In genomic region chr18:7645756-7646155, GRCh38 we compare ENCODE assay signal across 26 cellular contexts.
DNase-seq lines count a peak whose midpoint lies in the region; ATAC-seq and TF ChIP-seq lines count a peak whose summit lies in the region.
"Had no signal": no experiment of that assay in that cellular context is flagged by ENCODE, and none has a peak within 500 bp of the region (broad histone marks: within the 10 kb centered on the region; RNA-seq: fewer than 3 reads in every experiment).

No MANE protein-coding gene starts in this region.

- H2AFZ ChIP-seq in GM23338: 0 out of 2 replicates have a peak overlapping the region, but pooled peaks have one; percentile 13

- H3K4me1 ChIP-seq in GM23338 (ENCODE audit: insufficient read depth) (peaks cover 7% of the 10 kb centered on the region; the same call in 1 of the 2 replicates), RWPE2 (ENCODE audit: insufficient read depth, poor library complexity, severe bottlenecking) (no peaks in the 10 kb centered on the region)
- H3K4me1 ChIP-seq: suprapubic skin had no signal

- H3K79me2 ChIP-seq in GM23338 (replicated peaks; ENCODE audit: insufficient read depth): no peaks in the 10 kb centered on the region

- H3K27me3 Mint-ChIP-seq in GM23338 (ENCODE audit: insufficient read depth, low read depth, poor library complexity): no peaks in the 10 kb centered on the region
- no peaks in the 10 kb centered on the region for H3K27me3 Mint-ChIP-seq in nephron progenitor cell (ENCODE audit: low read depth, poor library complexity)
- H3K27me3 Mint-ChIP-seq: activated CD4-positive, alpha-beta T cell treated with anti-CD3 and anti-CD28 coated beads, Interleukin-2, amount 10 ng/mL, durations not matched to agents 24 days and 14 days; central memory CD8-positive, alpha-beta T cell; effector memory CD8-positive, alpha-beta T cell; naive thymus-derived CD8-positive, alpha-beta T cell; progenitor cell of endocrine pancreas had no signal

- no peaks in the 10 kb centered on the region for H4K20me1 ChIP-seq in GM23338 (replicated peaks; ENCODE audit: insufficient read depth)

- no peaks in the 10 kb centered on the region for H3F3A ChIP-seq in GM23338 (replicated peaks; ENCODE audit: low read depth)

- H3K36me3 ChIP-seq in GM23338 (ENCODE audit: insufficient read depth) (no peaks in the 10 kb centered on the region), RWPE2 (ENCODE audit: low read depth) (no peaks in the 10 kb centered on the region)
- H3K36me3 ChIP-seq: lower lobe of right lung, spleen, suprapubic skin had no signal

- no peak overlapping the region for H3K4me3 ChIP-seq in GM23338
- H3K4me3 ChIP-seq in RWPE2 (ENCODE audit: severe bottlenecking): no peak overlapping the region
- H3K4me3 ChIP-seq: lower lobe of right lung, spleen, suprapubic skin had no signal

- ATAC-seq in GM23338 (peak; percentile 21; the same call in 1 of the 3 replicates), RWPE2 (ENCODE audit: low read depth) (peak; percentile 31), GM19452 (IDR thresholded peaks at IDR 0.05; ENCODE audit: unreplicated experiment) (no peak)
- ATAC-seq: effector memory CD8-positive, alpha-beta T cell; lower lobe of right lung; naive thymus-derived CD8-positive, alpha-beta T cell had no signal

- H3K27ac Mint-ChIP-seq in GM23338: no peak overlapping the region
- H3K27ac Mint-ChIP-seq in nephron progenitor cell: peak overlapping the region; percentile 32
- H3K27ac Mint-ChIP-seq: activated CD4-positive, alpha-beta T cell treated with anti-CD3 and anti-CD28 coated beads, Interleukin-2, amount 10 ng/mL, durations not matched to agents 24 days and 14 days; effector memory CD8-positive, alpha-beta T cell; H9; naive thymus-derived CD8-positive, alpha-beta T cell; progenitor cell of endocrine pancreas had no signal

- H3K27ac ChIP-seq in GM23338 (ENCODE audit: low read depth) (no peak overlapping the region), RWPE2 (ENCODE audit: poor library complexity, severe bottlenecking) (no peak overlapping the region)
- H3K27ac ChIP-seq: 22Rv1, lower lobe of right lung, spleen, suprapubic skin had no signal

- peaks cover 6% of the 10 kb centered on the region; the same call in 1 of the 3 replicates for H3K9me3 Mint-ChIP-seq in GM23338
- H3K9me3 Mint-ChIP-seq in nephron progenitor cell: peaks cover 28% of the 10 kb centered on the region
- H3K9me3 Mint-ChIP-seq: activated CD4-positive, alpha-beta T cell treated with anti-CD3 and anti-CD28 coated beads, Interleukin-2, amount 10 ng/mL, durations not matched to agents 24 days and 14 days; central memory CD8-positive, alpha-beta T cell had no signal

- no peak overlapping the region for H3K4me2 ChIP-seq in GM23338

- peak; percentile 3 for DNase-seq in DMS 273 (lab: John Stamatoyannopoulos, UW; ENCODE audit: unreplicated experiment)
- no peak for DNase-seq in DMS 273 treated with DMSO at 0.1 percent for 48 hours (lab: John Stamatoyannopoulos, UW)
- no peak for DNase-seq in GM23338 (ENCODE audit: low spot score)
- DNase-seq in RWPE2 (ENCODE audit: low spot score): no peak
- no peak for DNase-seq in nephron progenitor cell
- no peak for DNase-seq in cerebellar cortex (ENCODE audit: low spot score)
- DNase-seq in stimulated activated CD4-positive, alpha-beta T cell treated with anti-CD3 and anti-CD28 coated beads, Interleukin-12 subunit alpha, Interleukin-12 subunit beta, amount 100 ng/mL, for 4 hours: no peak
- DNase-seq: activated CD4-positive, alpha-beta T cell treated with anti-CD3 and anti-CD28 coated beads, Interleukin-2, amount 10 ng/mL, durations not matched to agents 24 days and 14 days; activated CD8-positive, alpha-beta memory T cell treated with anti-CD3 and anti-CD28 coated beads, Interleukin-2, amount 50 U/mL, for 4 hours; activated effector memory CD4-positive, alpha-beta T cell treated with anti-CD3 and anti-CD28 coated beads, Interleukin-2, amount 50 U/mL, for 16 hours; amniotic stem cell; C1 segment of cervical spinal cord; effector memory CD8-positive, alpha-beta T cell; H9; lower lobe of right lung; naive thymus-derived CD8-positive, alpha-beta T cell; NCI-H2081 treated with DMSO at 0.1 percent for 48 hours; NK-92 treated with Interleukin-12 subunit alpha and Interleukin-12 subunit beta, amount 100 ng/mL, for 24 hours; RPMI8226; spleen; SW 1271 had no signal

- H3K4me1 Mint-ChIP-seq in GM23338 (peaks cover 12% of the 10 kb centered on the region), nephron progenitor cell (peaks cover 23% of the 10 kb centered on the region)
- H3K4me1 Mint-ChIP-seq: activated CD4-positive, alpha-beta T cell treated with anti-CD3 and anti-CD28 coated beads, Interleukin-2, amount 10 ng/mL, durations not matched to agents 24 days and 14 days; central memory CD8-positive, alpha-beta T cell; naive thymus-derived CD8-positive, alpha-beta T cell had no signal

- 0 out of 2 replicates have a peak, but pooled peaks cover 3% of the 10 kb centered on the region for H3K9me2 ChIP-seq in GM23338 (ENCODE audit: insufficient read depth)

- TF ChIP-seq CTCF in GM23338 (conservative IDR thresholded peaks at IDR 0.05; ENCODE audit: low read depth in 2 of 2) (no peak), RWPE2 (IDR thresholded peaks at IDR 0.05; ENCODE audit: poor library complexity, severe bottlenecking) (no peak), nephron progenitor cell (IDR thresholded peaks at IDR 0.05) (no peak)

- H3K36me3 Mint-ChIP-seq in GM23338 (ENCODE audit: low read depth) (peaks cover 5% of the 10 kb centered on the region; the same call in 1 of the 3 replicates), nephron progenitor cell (ENCODE audit: low read depth) (peaks cover 24% of the 10 kb centered on the region)
- H3K36me3 Mint-ChIP-seq: naive thymus-derived CD8-positive, alpha-beta T cell had no signal

- H3K4me3 Mint-ChIP-seq in GM23338 (no peak overlapping the region), nephron progenitor cell (no peak overlapping the region)
- H3K4me3 Mint-ChIP-seq: activated CD4-positive, alpha-beta T cell treated with anti-CD3 and anti-CD28 coated beads, Interleukin-2, amount 10 ng/mL, durations not matched to agents 24 days and 14 days; central memory CD8-positive, alpha-beta T cell; effector memory CD8-positive, alpha-beta T cell; H9; naive thymus-derived CD8-positive, alpha-beta T cell had no signal

- H3K9me3 ChIP-seq in RWPE2 (ENCODE audit: severe bottlenecking): no peaks in the 10 kb centered on the region
- H3K9me3 ChIP-seq: lower lobe of right lung, suprapubic skin had no signal

- H3K27me3 ChIP-seq in GM23338 (ENCODE audit: insufficient read depth) (no peaks in the 10 kb centered on the region), RWPE2 (ENCODE audit: insufficient read depth, poor library complexity, severe bottlenecking) (no peaks in the 10 kb centered on the region)
- H3K27me3 ChIP-seq: spleen, suprapubic skin had no signal
